14 cellular contexts compared by ENCODE assay signal in the genomic region with DNA sequence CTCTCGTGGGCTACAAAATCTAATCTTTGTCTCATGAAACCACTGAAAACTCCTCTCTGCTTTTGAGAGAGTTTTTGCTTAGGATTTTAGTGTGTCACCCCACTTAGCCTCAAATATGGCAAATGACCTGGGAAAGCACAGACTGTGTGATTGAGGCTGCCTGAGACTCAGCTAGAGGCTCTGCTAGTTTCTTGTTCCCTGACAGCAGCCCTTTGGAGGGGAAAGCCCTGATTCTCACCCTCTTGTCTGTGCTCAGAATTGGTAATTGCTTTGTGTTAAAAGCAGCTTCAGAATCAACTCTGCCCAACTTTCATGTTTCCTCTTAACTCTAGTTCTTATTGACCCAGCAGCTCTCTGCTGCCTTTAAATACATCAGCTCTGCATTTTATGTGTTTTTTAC.
DNase-seq lines count a peak whose midpoint lies in the region; ATAC-seq and TF ChIP-seq lines count a peak whose summit lies in the region.
"Had no signal": no experiment of that assay in that cellular context is flagged by ENCODE, and none has a peak within 500 bp of the region (broad histone marks: within the 10 kb centered on the region; RNA-seq: fewer than 3 reads in every experiment).

No MANE protein-coding gene starts in this region.

- H3K4me1 ChIP-seq in endocrine pancreas (ENCODE audit: control insufficient read depth, insufficient read depth, low read length) (peaks cover 19% of the 10 kb centered on the region), colonic mucosa (no peaks in the 10 kb centered on the region)

- peak overlapping the region; percentile 57 for H3K4me3 ChIP-seq in endocrine pancreas (ENCODE audit: control insufficient read depth, insufficient read depth, low read length)
- H3K4me3 ChIP-seq in colonic mucosa = no peak overlapping the region

- no peak overlapping the region for H3K27ac ChIP-seq in colonic mucosa
- H3K27ac ChIP-seq: C4-2B had no signal

- H3K9me3 ChIP-seq in endocrine pancreas (ENCODE audit: control insufficient read depth, low read length) (no peaks in the 10 kb centered on the region), colonic mucosa (no peaks in the 10 kb centered on the region)

- intact Hi-C loops in colonic mucosa (cut with DNase I) = no loop called here

- ATAC-seq in GM19463 (IDR thresholded peaks at IDR 0.05; ENCODE audit: unreplicated experiment) = peak; percentile 56
- ATAC-seq in GM21529 (IDR thresholded peaks at IDR 0.05; ENCODE audit: unreplicated experiment) = no peak

- H3K27me3 ChIP-seq in endocrine pancreas (ENCODE audit: control insufficient read depth, insufficient read depth, low read length) (no peaks in the 10 kb centered on the region), colonic mucosa (no peaks in the 10 kb centered on the region)

- DNase-seq in NCI-H69 (lab: John Stamatoyannopoulos, UW) (peak; percentile 52), retina (peak; percentile 29), colonic mucosa (no peak)
- no peak for DNase-seq in stimulated activated CD4-positive, alpha-beta T cell treated with anti-CD3 and anti-CD28 coated beads, Interleukin-4, amount 100 ng/mL, for 1 hour
- DNase-seq: CD4-positive, alpha-beta memory T cell; DMS79; GOT3; HCEC 1CT; HFFc6; KG1 had no signal

- H3K36me3 ChIP-seq in endocrine pancreas (ENCODE audit: control insufficient read depth, insufficient read depth, low read length) (no peaks in the 10 kb centered on the region), colonic mucosa (no peaks in the 10 kb centered on the region)

- no peak for TF ChIP-seq CTCF in colonic mucosa (IDR thresholded peaks at IDR 0.05)

- no peak overlapping the region for H3K9ac ChIP-seq in endocrine pancreas (ENCODE audit: control insufficient read depth, insufficient read depth, low read length)
- H3K9ac ChIP-seq in colonic mucosa (ENCODE audit: low read depth in 2 of 2, low read length in 2 of 2) = no peak overlapping the region

Comparison
In these comparisons a context has a peak if more than half of its experiments do, and no peak if none do; other contexts are left out.
1. DNase-seq: peak in NCI-H69 (single experiment) and retina (single experiment); none in colonic mucosa (single experiment) and stimulated activated CD4-positive, alpha-beta T cell treated with anti-CD3 and anti-CD28 coated beads, Interleukin-4, amount 100 ng/mL, for 1 hour (single experiment).